Comparison of ENCODE assay signal across 2 cellular contexts in the genomic region with DNA sequence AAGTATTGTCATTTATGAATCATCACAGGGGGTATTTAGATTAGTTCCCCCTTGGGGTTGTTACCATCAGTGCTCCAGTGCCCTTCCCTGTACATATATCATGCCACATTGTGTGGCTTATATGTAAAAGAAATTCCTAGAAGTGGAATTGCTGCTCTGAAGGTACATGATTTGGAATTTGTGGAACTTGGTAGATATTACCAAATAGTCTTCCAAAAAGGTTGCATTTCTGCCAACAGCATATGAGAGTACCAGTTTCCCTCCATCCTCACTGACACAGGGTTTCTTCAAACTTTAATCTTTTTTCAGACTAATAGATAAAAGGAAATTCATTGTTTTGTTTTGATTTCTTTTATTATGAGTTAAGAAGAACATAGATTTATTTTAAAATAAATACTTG.
TF ChIP-seq lines count a peak whose summit lies in the region.

No MANE protein-coding gene starts in this region.

TF ChIP-seq in A549, 52 proteins besides CTCF, POLR2A, EP300 and RAD21 (continued from another document):
- TF ChIP-seq, protein P1, sequence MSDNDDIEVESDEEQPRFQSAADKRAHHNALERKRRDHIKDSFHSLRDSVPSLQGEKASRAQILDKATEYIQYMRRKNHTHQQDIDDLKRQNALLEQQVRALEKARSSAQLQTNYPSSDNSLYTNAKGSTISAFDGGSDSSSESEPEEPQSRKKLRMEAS (IDR thresholded peaks at IDR 0.05): no peak
- no peak for TF ChIP-seq MAZ (IDR thresholded peaks at IDR 0.05; ENCODE audit: borderline replicate concordance, low read depth, low read length)
- TF ChIP-seq GATA3 (IDR thresholded peaks at IDR 0.05; ENCODE audit: borderline replicate concordance): no peak
- TF ChIP-seq RCOR1 (IDR thresholded peaks at IDR 0.05; ENCODE audit: low read depth, low read length): no peak
- TF ChIP-seq RARB (CRISPR knock-in tag; IDR thresholded peaks at IDR 0.05): no peak
- no peak for TF ChIP-seq SREBF2 (IDR thresholded peaks at IDR 0.05)
- no peak for TF ChIP-seq POLR2AphosphoS2 (conservative IDR thresholded peaks at IDR 0.05; ENCODE audit: low read length)
- TF ChIP-seq PHF8 (IDR thresholded peaks at IDR 0.05; ENCODE audit: borderline replicate concordance, low read depth): no peak
- no peak for TF ChIP-seq CEBPB (IDR thresholded peaks at IDR 0.05)
- TF ChIP-seq TP53 (CRISPR knock-in tag; IDR thresholded peaks at IDR 0.05): no peak
- no peak for TF ChIP-seq HOXB13 (CRISPR knock-in tag; IDR thresholded peaks at IDR 0.05; ENCODE audit: low read depth)

TF ChIP-seq in GM23338, 12 proteins besides CTCF, POLR2A, EP300 and RAD21 (continued from another document):
- TF ChIP-seq, protein P2, sequence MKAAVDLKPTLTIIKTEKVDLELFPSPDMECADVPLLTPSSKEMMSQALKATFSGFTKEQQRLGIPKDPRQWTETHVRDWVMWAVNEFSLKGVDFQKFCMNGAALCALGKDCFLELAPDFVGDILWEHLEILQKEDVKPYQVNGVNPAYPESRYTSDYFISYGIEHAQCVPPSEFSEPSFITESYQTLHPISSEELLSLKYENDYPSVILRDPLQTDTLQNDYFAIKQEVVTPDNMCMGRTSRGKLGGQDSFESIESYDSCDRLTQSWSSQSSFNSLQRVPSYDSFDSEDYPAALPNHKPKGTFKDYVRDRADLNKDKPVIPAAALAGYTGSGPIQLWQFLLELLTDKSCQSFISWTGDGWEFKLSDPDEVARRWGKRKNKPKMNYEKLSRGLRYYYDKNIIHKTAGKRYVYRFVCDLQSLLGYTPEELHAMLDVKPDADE (IDR thresholded peaks at IDR 0.05): no peak
- TF ChIP-seq, protein P3, sequence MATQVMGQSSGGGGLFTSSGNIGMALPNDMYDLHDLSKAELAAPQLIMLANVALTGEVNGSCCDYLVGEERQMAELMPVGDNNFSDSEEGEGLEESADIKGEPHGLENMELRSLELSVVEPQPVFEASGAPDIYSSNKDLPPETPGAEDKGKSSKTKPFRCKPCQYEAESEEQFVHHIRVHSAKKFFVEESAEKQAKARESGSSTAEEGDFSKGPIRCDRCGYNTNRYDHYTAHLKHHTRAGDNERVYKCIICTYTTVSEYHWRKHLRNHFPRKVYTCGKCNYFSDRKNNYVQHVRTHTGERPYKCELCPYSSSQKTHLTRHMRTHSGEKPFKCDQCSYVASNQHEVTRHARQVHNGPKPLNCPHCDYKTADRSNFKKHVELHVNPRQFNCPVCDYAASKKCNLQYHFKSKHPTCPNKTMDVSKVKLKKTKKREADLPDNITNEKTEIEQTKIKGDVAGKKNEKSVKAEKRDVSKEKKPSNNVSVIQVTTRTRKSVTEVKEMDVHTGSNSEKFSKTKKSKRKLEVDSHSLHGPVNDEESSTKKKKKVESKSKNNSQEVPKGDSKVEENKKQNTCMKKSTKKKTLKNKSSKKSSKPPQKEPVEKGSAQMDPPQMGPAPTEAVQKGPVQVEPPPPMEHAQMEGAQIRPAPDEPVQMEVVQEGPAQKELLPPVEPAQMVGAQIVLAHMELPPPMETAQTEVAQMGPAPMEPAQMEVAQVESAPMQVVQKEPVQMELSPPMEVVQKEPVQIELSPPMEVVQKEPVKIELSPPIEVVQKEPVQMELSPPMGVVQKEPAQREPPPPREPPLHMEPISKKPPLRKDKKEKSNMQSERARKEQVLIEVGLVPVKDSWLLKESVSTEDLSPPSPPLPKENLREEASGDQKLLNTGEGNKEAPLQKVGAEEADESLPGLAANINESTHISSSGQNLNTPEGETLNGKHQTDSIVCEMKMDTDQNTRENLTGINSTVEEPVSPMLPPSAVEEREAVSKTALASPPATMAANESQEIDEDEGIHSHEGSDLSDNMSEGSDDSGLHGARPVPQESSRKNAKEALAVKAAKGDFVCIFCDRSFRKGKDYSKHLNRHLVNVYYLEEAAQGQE (IDR thresholded peaks at IDR 0.05; ENCODE audit: unreplicated experiment): no peak
- TF ChIP-seq STAT1 (IDR thresholded peaks at IDR 0.05; ENCODE audit: unreplicated experiment): no peak
- no peak for TF ChIP-seq JUNB (IDR thresholded peaks at IDR 0.05; ENCODE audit: unreplicated experiment)
- no peak for TF ChIP-seq ZNF462 (CRISPR knock-in tag; IDR thresholded peaks at IDR 0.05)
- TF ChIP-seq CREB1 (CRISPR knock-in tag; IDR thresholded peaks at IDR 0.05; ENCODE audit: low read depth): no peak
- TF ChIP-seq EZH2phosphoT487 (IDR thresholded peaks at IDR 0.05; ENCODE audit: unreplicated experiment): no peak
